In the genomic region with DNA sequence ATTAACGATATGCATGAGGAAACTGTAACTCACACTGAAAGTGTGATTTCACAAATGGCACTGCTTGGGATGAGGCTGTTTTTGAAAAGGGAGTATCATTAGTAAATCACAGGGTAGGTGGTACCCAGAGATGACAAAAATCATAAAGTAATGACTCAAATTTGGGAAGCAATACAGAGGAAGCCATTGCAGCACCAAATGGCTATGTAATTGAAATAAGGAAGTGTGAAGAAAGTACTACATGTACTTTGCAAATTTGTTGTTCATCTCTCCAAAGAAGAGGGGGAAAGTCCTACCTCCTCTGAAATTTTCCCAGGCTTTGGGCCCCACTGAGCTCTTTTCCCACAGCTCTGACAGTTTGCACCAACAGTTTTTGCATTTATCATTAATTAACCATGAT, we compare ENCODE assay signal across 20 cellular contexts. TPM values are rescaled to one million over a fixed set of nuclear protein-coding genes. Genes with fewer than 3 reads are reported as not detected.
"Had no signal": no experiment of that assay in that cellular context is flagged by ENCODE, and none has a peak within 500 bp of the region (broad histone marks: within the 10 kb centered on the region; RNA-seq: fewer than 3 reads in every experiment).

No MANE protein-coding gene starts in this region.

- ATAC-seq: effector memory CD8-positive, alpha-beta T cell; heart right ventricle; naive thymus-derived CD8-positive, alpha-beta T cell; sciatic nerve had no signal

- H3K27me3 ChIP-seq: gastrocnemius medialis had no signal

- H3K36me3 ChIP-seq: esophagus muscularis mucosa, gastrocnemius medialis, heart right ventricle had no signal

- DNase-seq: effector memory CD8-positive, alpha-beta T cell; gastrocnemius medialis; heart right ventricle; hypothalamus; kidney glomerular epithelial cell; mammary epithelial cell; naive thymus-derived CD8-positive, alpha-beta T cell; posterior cingulate gyrus; stimulated activated CD4-positive, alpha-beta T cell treated with anti-CD3 and anti-CD28 coated beads, Interleukin-2, amount 100 ng/mL, for 24 hours; stimulated activated naive CD4-positive, alpha-beta T cell treated with Interleukin-2 at 50 U/mL for 16 hours; trophoblast cell had no signal

- H3K9me3 ChIP-seq: esophagus muscularis mucosa, gastrocnemius medialis, heart right ventricle had no signal

- H3K27ac ChIP-seq: epithelial cell of prostate, esophagus muscularis mucosa, gastrocnemius medialis, heart right ventricle had no signal

- H3K4me3 ChIP-seq: esophagus muscularis mucosa, gastrocnemius medialis, heart right ventricle had no signal

RNA-seq across cellular contexts. Expression of gene ABCC12, which starts 12.3 kb away (rescaled TPM):
- total RNA-seq: esophagus muscularis mucosa; fibroblast of villous mesenchyme; mammary epithelial cell; mesenteric fat pad; mononuclear cell; naive thymus-derived CD8-positive, alpha-beta T cell; osteocyte; pulmonary artery endothelial cell; sciatic nerve; skeletal muscle tissue had no signal
